In the genomic region with DNA sequence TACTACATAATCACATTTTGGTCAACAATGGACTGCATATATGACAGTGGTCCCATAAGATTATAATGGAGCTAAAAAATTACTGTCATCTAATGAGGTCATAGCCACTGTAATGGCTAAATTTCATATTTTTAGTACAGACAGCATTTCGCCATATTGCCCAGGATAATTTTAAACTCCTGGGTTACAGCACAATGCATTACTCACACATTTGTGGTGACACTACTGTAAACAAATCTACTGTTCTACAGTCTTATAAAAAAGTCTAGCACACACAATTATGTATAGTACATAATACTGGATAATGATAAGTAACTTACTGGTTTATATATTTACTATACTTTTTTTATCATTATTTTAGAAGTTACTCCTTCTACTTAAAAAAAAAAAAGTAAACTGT, we compare ENCODE assay signal across 36 cellular contexts. TPM values are rescaled to one million over a fixed set of nuclear protein-coding genes. Genes with fewer than 3 reads are reported as not detected.
DNase-seq lines count a peak whose midpoint lies in the region; FAIRE-seq and TF ChIP-seq lines count a peak whose summit lies in the region.
"Had no signal": no experiment of that assay in that cellular context is flagged by ENCODE, and none has a peak within 500 bp of the region (broad histone marks: within the 10 kb centered on the region; RNA-seq: fewer than 3 reads in every experiment).

No MANE protein-coding gene starts in this region.

- DNase-seq in NOMO-1 treated with DMSO at 0.1 percent for 48 hours (lab: John Stamatoyannopoulos, UW; ENCODE audit: unreplicated experiment) = peak; percentile 22
- no peak for DNase-seq in NOMO-1 treated with dmso at 0.1 percent for 144 hours (lab: John Stamatoyannopoulos, UW; ENCODE audit: unreplicated experiment)
- peak; percentile 79 for DNase-seq in MV-4-11 (lab: John Stamatoyannopoulos, UW)
- peak; percentile 27 for DNase-seq in bronchial epithelial cell (ENCODE audit: low read depth)
- DNase-seq in Calu3 = no peak
- DNase-seq in osteoblast (ENCODE audit: insufficient read length, low spot score, missing footprints) = no peak
- no peak for DNase-seq in RWPE1 (ENCODE audit: low spot score)
- DNase-seq: activated CD4-positive, alpha-beta memory T cell treated with anti-CD3 and anti-CD28 coated beads, Interleukin-2, amount 10 ng/mL, durations not matched to agents 7 days and 5 days; activated CD4-positive, alpha-beta T cell treated with anti-CD3 and anti-CD28 coated beads for 1 hour; activated CD8-positive, alpha-beta memory T cell treated with anti-CD3 and anti-CD28 coated beads, Interleukin-2, amount 50 U/mL, for 4 hours; activated naive CD4-positive, alpha-beta T cell treated with Interleukin-2 at 50 U/mL for 16 hours; body of pancreas; Caco-2; dorsolateral prefrontal cortex; GF-D8; GOT3; left lung; NCI-H1092; NCI-H187; NCI-H82; stimulated activated naive CD4-positive, alpha-beta T cell treated with Interleukin-2 at 50 U/mL for 16 hours; T-helper 2 cell; upper lobe of right lung had no signal

- H3K4me3 Mint-ChIP-seq in Calu3 (ENCODE audit: low read depth, unreplicated experiment) = no peak overlapping the region
- H3K4me3 Mint-ChIP-seq: activated CD4-positive, alpha-beta memory T cell treated with anti-CD3 and anti-CD28 coated beads, Interleukin-2, amount 10 ng/mL, durations not matched to agents 7 days and 5 days; CD14-positive monocyte; neural crest cell had no signal

- FAIRE-seq in bronchial epithelial cell (lab: Jason Lieb, UNC) = no peak
- FAIRE-seq: endometrium, islet of Langerhans had no signal

- no peak overlapping the region for H2AFZ ChIP-seq in osteoblast (ENCODE audit: low read length)

- intact Hi-C loops in Calu3 (cut with micrococcal nuclease; ENCODE audit: unreplicated experiment) = no loop called here

- H3K4me3 ChIP-seq in bronchial epithelial cell (ENCODE audit: low read depth, low read length) (no peak overlapping the region), neutrophil (ENCODE audit: low read depth in 1 of 2, low read length in 1 of 2) (no peak overlapping the region), osteoblast (ENCODE audit: insufficient read depth, low read length) (no peak overlapping the region)
- H3K4me3 ChIP-seq: body of pancreas, dorsolateral prefrontal cortex, left lung, right atrium auricular region, smooth muscle cell, upper lobe of right lung had no signal

- H3K79me2 ChIP-seq in osteoblast (ENCODE audit: insufficient read depth, low read length) = peaks cover 9% of the 10 kb centered on the region

- POLR2A ChIA-PET in RWPE1 (lab: Yijun Ruan, JAX; ENCODE audit: low non-redundant PET) = no interaction called here

- H3K4me2 ChIP-seq in osteoblast (ENCODE audit: insufficient read depth, low read length) = no peak overlapping the region
- H3K4me2 ChIP-seq: smooth muscle cell had no signal

- H3K27me3 Mint-ChIP-seq in Calu3 (ENCODE audit: unreplicated experiment) = no peaks in the 10 kb centered on the region
- H3K27me3 Mint-ChIP-seq: activated CD4-positive, alpha-beta memory T cell treated with anti-CD3 and anti-CD28 coated beads, Interleukin-2, amount 10 ng/mL, durations not matched to agents 7 days and 5 days had no signal

- H4K20me1 ChIP-seq in osteoblast (ENCODE audit: insufficient read depth, low read length) = peaks cover 2% of the 10 kb centered on the region

- H3K27me3 ChIP-seq in bronchial epithelial cell (ENCODE audit: control insufficient read depth, insufficient read depth, low read length) = no peaks in the 10 kb centered on the region
- H3K27me3 ChIP-seq in neutrophil = no peaks in the 10 kb centered on the region
- no peaks in the 10 kb centered on the region for H3K27me3 ChIP-seq in osteoblast (ENCODE audit: insufficient read depth, low read length)
- H3K27me3 ChIP-seq: body of pancreas, dorsolateral prefrontal cortex, left lung, right atrium auricular region, upper lobe of right lung had no signal

- H3K4me1 ChIP-seq in neutrophil (ENCODE audit: control insufficient read depth in 1 of 2, insufficient read depth in 1 of 2, low read depth in 1 of 2, low read length in 1 of 2) = peaks cover 50 to 57% of the 10 kb centered on the region in 2 experiments
- H3K4me1 ChIP-seq in osteoblast (ENCODE audit: insufficient read depth, low read length) = no peaks in the 10 kb centered on the region
- H3K4me1 ChIP-seq: left lung, right atrium auricular region, upper lobe of right lung had no signal

- H3K36me3 Mint-ChIP-seq in Calu3 (ENCODE audit: insufficient read depth, unreplicated experiment) = peaks cover 58% of the 10 kb centered on the region

- H3K9me3 ChIP-seq in neutrophil (no peaks in the 10 kb centered on the region), osteoblast (ENCODE audit: low read depth, low read length) (no peaks in the 10 kb centered on the region)
- H3K9me3 ChIP-seq: body of pancreas, Caco-2, left lung, right atrium auricular region, upper lobe of right lung had no signal

- H3K4me1 Mint-ChIP-seq in Calu3 (ENCODE audit: low read depth, unreplicated experiment) = peaks cover 13% of the 10 kb centered on the region
- H3K4me1 Mint-ChIP-seq: neural crest cell had no signal

- no peaks in the 10 kb centered on the region for H3K9me3 Mint-ChIP-seq in Calu3 (ENCODE audit: low read depth, unreplicated experiment)
- H3K9me3 Mint-ChIP-seq: activated CD4-positive, alpha-beta memory T cell treated with anti-CD3 and anti-CD28 coated beads, Interleukin-2, amount 10 ng/mL, durations not matched to agents 7 days and 5 days; CD14-positive monocyte; neural crest cell had no signal

- TF ChIP-seq CTCF in bronchial epithelial cell (IDR thresholded peaks at IDR 0.05; ENCODE audit: insufficient read depth, low read length, severe bottlenecking) = no peak
- TF ChIP-seq CTCF in neutrophil (IDR thresholded peaks at IDR 0.05) = no peak
- TF ChIP-seq CTCF in Calu3 (IDR thresholded peaks at IDR 0.05; ENCODE audit: unreplicated experiment) = no peak
- no peak for TF ChIP-seq CTCF in osteoblast (IDR thresholded peaks at IDR 0.05; ENCODE audit: extremely low read depth, low read depth, low read length)
- no peak for TF ChIP-seq CTCF in RWPE1 (conservative IDR thresholded peaks at IDR 0.05; ENCODE audit: low read depth)

- H3K27ac Mint-ChIP-seq in Calu3 (ENCODE audit: unreplicated experiment) = no peak overlapping the region
- H3K27ac Mint-ChIP-seq: activated CD4-positive, alpha-beta memory T cell treated with anti-CD3 and anti-CD28 coated beads, Interleukin-2, amount 10 ng/mL, durations not matched to agents 7 days and 5 days had no signal

- no TSS peak for BruUV-seq in Calu3 (replicated peaks; lab: Mats Ljungman, UMichigan)

- peaks cover 10% of the 10 kb centered on the region for H3K36me3 ChIP-seq in bronchial epithelial cell (ENCODE audit: control insufficient read depth, insufficient read depth, low read length)
- peaks cover 67% of the 10 kb centered on the region for H3K36me3 ChIP-seq in neutrophil
- H3K36me3 ChIP-seq in osteoblast (ENCODE audit: insufficient read depth, low read length) = peaks cover 54% of the 10 kb centered on the region

- H3K27ac ChIP-seq in neutrophil (peak overlapping the region; percentile 60), osteoblast (ENCODE audit: low read depth, low read length) (no peak overlapping the region), RWPE1 (no peak overlapping the region)
- H3K27ac ChIP-seq: 22Rv1, body of pancreas, dorsolateral prefrontal cortex, left lung, right atrium auricular region, upper lobe of right lung had no signal

- CTCF ChIA-PET in Calu3 (lab: Charles Lee) (no interaction called here), RWPE1 (lab: Yijun Ruan, JAX) (no interaction called here)

RNA-seq across cellular contexts. Expression of a gene that starts 12.8 kb away (rescaled TPM):
- 10.5 and 11.1 TPM in 2 replicates for total RNA-seq in bronchial epithelial cell
- 91.2 and 121 TPM in 2 replicates for total RNA-seq in Calu3 (2022)
- total RNA-seq in osteoblast = 42.3 and 45.1 TPM in 2 replicates

RNA-seq across cellular contexts. Expression of a gene that starts 44.5 kb away (rescaled TPM):
- not detected in 2 replicates for total RNA-seq in bronchial epithelial cell
- total RNA-seq in Calu3 (2022) = not detected in 2 replicates
- total RNA-seq in osteoblast = not detected in 2 replicates
- total RNA-seq: activated CD4-positive, alpha-beta memory T cell treated with anti-CD3 and anti-CD28 coated beads, Interleukin-2, amount 10 ng/mL, durations not matched to agents 7 days and 5 days; body of pancreas; Caco-2; cerebellum; dorsolateral prefrontal cortex; left lung; mesenteric fat pad; NCI-H460; neural crest cell; OCI-LY7; right atrium auricular region; smooth muscle cell; temporal lobe; upper lobe of right lung had no signal

RNA-seq across cellular contexts. Expression of a gene that starts 52.3 kb away (rescaled TPM):
- total RNA-seq in bronchial epithelial cell (7.6 and 16.3 TPM in 2 replicates), Calu3 (2022) (37.6 and 40.7 TPM in 2 replicates), osteoblast (20.6 and 21.4 TPM in 2 replicates)
- total RNA-seq: neural crest cell had no signal

RNA-seq across cellular contexts. Expression of a gene that starts 59.7 kb away (rescaled TPM):
- total RNA-seq in bronchial epithelial cell = 3.7 and 3.8 TPM in 2 replicates
- 5.4 and 5.8 TPM in 2 replicates for total RNA-seq in Calu3 (2022)
- 6.2 and 8.0 TPM in 2 replicates for total RNA-seq in osteoblast

RNA-seq across cellular contexts. Expression of a gene that starts 59.8 kb away (rescaled TPM):
- total RNA-seq in bronchial epithelial cell (20.4 and 23.4 TPM in 2 replicates), Calu3 (2022) (12.2 and 13.1 TPM in 2 replicates), osteoblast (29.2 and 29.3 TPM in 2 replicates)

Comparison
In these comparisons a context has a peak if more than half of its experiments do, and no peak if none do; other contexts are left out.
1. DNase-seq: peak in NOMO-1 treated with DMSO at 0.1 percent for 48 hours (single experiment), MV-4-11 (single experiment) and bronchial epithelial cell (single experiment); none in NOMO-1 treated with dmso at 0.1 percent for 144 hours (single experiment), Calu3 (single experiment), osteoblast (single experiment) and RWPE1 (single experiment).